Comparison of ENCODE assay signal across 8 cellular contexts in the genomic region with DNA sequence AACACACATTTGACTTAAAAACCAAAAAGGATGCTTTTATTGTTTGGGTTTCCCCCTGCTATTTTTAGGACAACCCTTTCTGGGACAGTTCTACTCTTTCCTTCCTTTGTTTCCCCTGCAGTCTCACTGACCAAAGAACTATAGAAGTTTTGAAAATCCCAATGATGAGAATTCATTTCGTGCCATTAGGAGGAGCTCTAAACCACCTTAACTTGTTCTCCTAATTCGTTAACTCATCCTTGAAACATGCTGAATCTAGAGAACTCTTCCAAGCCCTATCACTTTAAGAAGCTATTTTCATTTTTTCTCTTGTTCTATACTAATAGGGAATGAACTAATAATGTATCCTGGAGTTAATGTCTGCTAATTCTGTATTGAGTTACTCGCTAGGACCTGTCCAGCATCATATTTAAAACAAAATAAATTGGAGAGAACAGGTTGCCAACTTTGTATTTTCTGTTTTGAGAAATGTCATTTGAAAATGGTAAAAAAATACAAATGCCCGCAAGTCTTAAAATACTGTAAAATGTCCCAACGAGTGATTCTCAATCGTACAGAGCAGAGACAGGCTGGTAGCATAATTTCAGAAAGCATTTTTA.
DNase-seq lines count a peak whose midpoint lies in the region; ATAC-seq and TF ChIP-seq lines count a peak whose summit lies in the region.

No MANE protein-coding gene starts in this region.

- no peaks in the 10 kb centered on the region for H3K9me3 ChIP-seq in heart left ventricle

- H3K36me3 ChIP-seq in heart left ventricle, result peaks cover 0 to 85% (median 68%) of the 10 kb centered on the region in 9 donors

- no peaks in the 10 kb centered on the region for H3K27me3 ChIP-seq in heart left ventricle

- POLR2A ChIA-PET in activated CD4-positive, alpha-beta T cell treated with anti-CD3 and anti-CD28 coated beads for 36 hours (lab: Charles Lee), result no interaction called here

- no peak for TF ChIP-seq POLR2A in heart left ventricle (IDR thresholded peaks at IDR 0.05)

- H3K4me1 Mint-ChIP-seq in activated CD4-positive, alpha-beta T cell treated with anti-CD3 and anti-CD28 coated beads for 36 hours, result peaks cover 20% of the 10 kb centered on the region
- peaks cover 13% of the 10 kb centered on the region for H3K4me1 Mint-ChIP-seq in activated T-helper 17 cell treated with anti-CD3 and anti-CD28 coated beads, Interleukin-2, amount 50 U/mL, for 72 hours

- H3K4me3 ChIP-seq in heart left ventricle, result no peak overlapping the region
- H3K4me3 ChIP-seq in retinal pigment epithelial cell (ENCODE audit: low read length), result no peak overlapping the region

- CTCF ChIA-PET in activated CD4-positive, alpha-beta T cell treated with anti-CD3 and anti-CD28 coated beads for 36 hours (lab: Charles Lee), result interaction anchor here (0.6 to 2.3 kb wide), 34 partner anchors 10 to 331 kb away, joined by 3 to 15 read pairs (median 4); a partner anchor contains a TSS

- H3K4me1 ChIP-seq in heart left ventricle, result peaks cover 0 to 11% (median 0%) of the 10 kb centered on the region in 12 donors

- 52 to 63% (median 58%) methylated on average over 6 of the region's 6 CpGs for WGBS in heart left ventricle, 4 donors

- peaks cover 26% of the 10 kb centered on the region for H3K36me3 Mint-ChIP-seq in activated CD4-positive, alpha-beta T cell treated with anti-CD3 and anti-CD28 coated beads for 36 hours (ENCODE audit: low read depth)
- H3K36me3 Mint-ChIP-seq in activated T-helper 17 cell treated with anti-CD3 and anti-CD28 coated beads, Interleukin-2, amount 50 U/mL, for 72 hours (ENCODE audit: low read depth), result peaks cover 94% of the 10 kb centered on the region

- intact Hi-C loops in activated CD4-positive, alpha-beta T cell treated with anti-CD3 and anti-CD28 coated beads for 36 hours (cut with DNase I, micrococcal nuclease), result loop anchor here (1.0 to 5.0 kb wide), 4 partner anchors 60 to 288 kb away; no protein-coding TSS in a partner anchor
- intact Hi-C loops in heart left ventricle (cut with DNase I), result loop anchor here (1.0 to 5.0 kb wide), 8 partner anchors 55 to 286 kb away; a partner anchor contains a TSS

- H3K27me3 Mint-ChIP-seq in activated CD4-positive, alpha-beta T cell treated with anti-CD3 and anti-CD28 coated beads for 36 hours, result no peaks in the 10 kb centered on the region
- H3K27me3 Mint-ChIP-seq in activated T-helper 17 cell treated with anti-CD3 and anti-CD28 coated beads, Interleukin-2, amount 50 U/mL, for 72 hours, result no peaks in the 10 kb centered on the region

- DNase-seq in activated CD4-positive, alpha-beta T cell treated with anti-CD3 and anti-CD28 coated beads for 36 hours, result no peak
- DNase-seq in activated CD4-positive, alpha-beta T cell treated with anti-CD3 and anti-CD28 coated beads for 1 hour, result no peak
- DNase-seq in NCI-H128 (lab: John Stamatoyannopoulos, UW; ENCODE audit: unreplicated experiment) (peak; percentile 8), heart left ventricle (no peak), retinal pigment epithelial cell (ENCODE audit: low read depth) (no peak), substantia nigra (lab: John Stamatoyannopoulos, UW) (no peak)

- H3K4me3 Mint-ChIP-seq in activated CD4-positive, alpha-beta T cell treated with anti-CD3 and anti-CD28 coated beads for 36 hours, result no peak overlapping the region
- no peak overlapping the region for H3K4me3 Mint-ChIP-seq in activated T-helper 17 cell treated with anti-CD3 and anti-CD28 coated beads, Interleukin-2, amount 50 U/mL, for 72 hours

- no peaks in the 10 kb centered on the region for H3K9me3 Mint-ChIP-seq in activated CD4-positive, alpha-beta T cell treated with anti-CD3 and anti-CD28 coated beads for 36 hours (ENCODE audit: low read depth)
- H3K9me3 Mint-ChIP-seq in activated T-helper 17 cell treated with anti-CD3 and anti-CD28 coated beads, Interleukin-2, amount 50 U/mL, for 72 hours, result no peaks in the 10 kb centered on the region

- ATAC-seq in activated CD4-positive, alpha-beta T cell treated with anti-CD3 and anti-CD28 coated beads for 36 hours, result peak; percentile 44
- ATAC-seq in activated T-helper 17 cell treated with anti-CD3 and anti-CD28 coated beads, Interleukin-2, amount 50 U/mL, for 72 hours (replicated peaks), result no peak
- ATAC-seq in heart left ventricle (peak in 3 of 4 donors; percentile 64 to 70 (median 66)), GM18502 (IDR thresholded peaks at IDR 0.05; ENCODE audit: poor library complexity, unreplicated experiment) (no peak)

- TF ChIP-seq CTCF in heart left ventricle (IDR thresholded peaks at IDR 0.05) (peak; percentile 40 to 78 (median 69)), retinal pigment epithelial cell (conservative IDR thresholded peaks at IDR 0.05; ENCODE audit: low read depth, low read length) (peak; percentile 70)

- no peak overlapping the region for H3K27ac Mint-ChIP-seq in activated CD4-positive, alpha-beta T cell treated with anti-CD3 and anti-CD28 coated beads for 36 hours
- peak overlapping the region; percentile 51 for H3K27ac Mint-ChIP-seq in activated T-helper 17 cell treated with anti-CD3 and anti-CD28 coated beads, Interleukin-2, amount 50 U/mL, for 72 hours

- peak overlapping the region in 1 of 12 donors; percentile 17 for H3K27ac ChIP-seq in heart left ventricle
- H3K27ac ChIP-seq in substantia nigra (ENCODE audit: low read depth, low read length, poor library complexity, severe bottlenecking), result no peak overlapping the region

Comparison
In these comparisons a context has a peak if more than half of its experiments do, and no peak if none do; other contexts are left out.
1. ATAC-seq: peak in activated CD4-positive, alpha-beta T cell treated with anti-CD3 and anti-CD28 coated beads for 36 hours (single experiment) and heart left ventricle (3 of 4); none in activated T-helper 17 cell treated with anti-CD3 and anti-CD28 coated beads, Interleukin-2, amount 50 U/mL, for 72 hours (single experiment) and GM18502 (single experiment).